ENCODE assay signal across 1 cellular context in the genomic region with DNA sequence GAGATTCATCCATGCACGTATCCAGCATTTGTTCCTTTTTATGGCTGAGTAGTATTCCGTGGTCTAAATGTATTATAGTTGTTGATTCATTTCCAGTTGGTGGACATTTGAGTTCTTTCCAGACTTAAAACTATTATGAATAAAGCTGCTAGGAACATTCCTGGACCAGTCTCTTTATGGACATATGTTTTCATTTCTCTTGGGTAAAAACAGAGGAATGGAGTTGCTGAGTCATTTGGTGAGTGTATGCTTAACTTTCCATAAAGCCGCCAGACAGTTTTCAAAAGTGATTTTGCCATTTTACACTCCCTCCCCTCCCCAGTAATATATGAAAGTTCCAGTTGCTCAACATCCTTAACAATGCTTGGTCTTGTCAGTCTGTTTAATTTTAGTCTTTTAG.
A peak's percentile ranks its signal among the peaks of the same experiment; 100 is the strongest.
TF ChIP-seq lines count a peak whose summit lies in the region.

No MANE protein-coding gene starts in this region.

TF ChIP-seq in IMR-90, 13 proteins besides CTCF, POLR2A, EP300 and RAD21 (continued from another document):
- TF ChIP-seq USF2 (IDR thresholded peaks at IDR 0.05; ENCODE audit: low read depth, low read length) (no peak), ELK1 (IDR thresholded peaks at IDR 0.05; ENCODE audit: borderline replicate concordance, low read depth, low read length) (no peak), MAFK (IDR thresholded peaks at IDR 0.05; ENCODE audit: low read depth, low read length) (peak; percentile 54), MAZ (IDR thresholded peaks at IDR 0.05; ENCODE audit: borderline replicate concordance, low read depth, low read length) (peak; percentile 44; the same call in 1 of the 2 replicates), BHLHE40 (IDR thresholded peaks at IDR 0.05; ENCODE audit: low read depth, low read length) (no peak; the same call in 1 of the 2 replicates), RCOR1 (IDR thresholded peaks at IDR 0.05; ENCODE audit: insufficient replicate concordance, low read length) (no peak), MXI1 (IDR thresholded peaks at IDR 0.05; ENCODE audit: borderline replicate concordance, low read depth, low read length) (no peak), NFE2L2 (IDR thresholded peaks at IDR 0.05; ENCODE audit: low read depth, low read length) (peak; percentile 93), CHD1 (IDR thresholded peaks at IDR 0.05; ENCODE audit: low read depth, low read length) (no peak), FOS (IDR thresholded peaks at IDR 0.05; ENCODE audit: low read depth, low read length) (peak; percentile 90)
TF ChIP-seq in IMR-90: peak in this region for 5.
